ENCODE assay signal across 1 cellular context in genomic region chr11:1074244-1075221, GRCh38.
TF ChIP-seq lines count a peak whose summit lies in the region.

Gene MUC2 (plus strand): TSS chr11:1074874.

TF ChIP-seq in WTC11, 78 proteins besides CTCF, POLR2A, EP300 and RAD21 (continued from another document):
- no peak for TF ChIP-seq ZNF671 (CRISPR knock-in tag; IDR thresholded peaks at IDR 0.05)
- TF ChIP-seq AFF4 (CRISPR knock-in tag; IDR thresholded peaks at IDR 0.05; ENCODE audit: borderline replicate concordance) = no peak
- TF ChIP-seq PRRX2 (CRISPR knock-in tag; IDR thresholded peaks at IDR 0.05) = no peak
- no peak for TF ChIP-seq ARID4B (CRISPR knock-in tag; IDR thresholded peaks at IDR 0.05; ENCODE audit: borderline replicate concordance)
